Comparison of ENCODE assay signal across 14 cellular contexts in genomic region chr7:978416-979091, GRCh38. TPM values are rescaled to one million over a fixed set of nuclear protein-coding genes. Genes with fewer than 3 reads are reported as not detected.
DNase-seq lines count a peak whose midpoint lies in the region; ATAC-seq and TF ChIP-seq lines count a peak whose summit lies in the region.
"Had no signal": no experiment of that assay in that cellular context is flagged by ENCODE, and none has a peak within 500 bp of the region (broad histone marks: within the 10 kb centered on the region; RNA-seq: fewer than 3 reads in every experiment).

No MANE protein-coding gene starts in this region.

- no peaks in the 10 kb centered on the region for H3K36me3 Mint-ChIP-seq in type B pancreatic cell

- H3K9me2 ChIP-seq in Loucy (replicated peaks; ENCODE audit: low read depth, low read length) = no peaks in the 10 kb centered on the region

- H3K4me3 ChIP-seq in Loucy (ENCODE audit: low read length, poor library complexity, severe bottlenecking) = no peak overlapping the region
- no peak overlapping the region for H3K4me3 ChIP-seq in muscle layer of duodenum (ENCODE audit: low read depth in 1 of 2, low read length in 2 of 2)
- H3K4me3 ChIP-seq: HAP-1, SK-N-MC had no signal

- ATAC-seq in HG02759 (IDR thresholded peaks at IDR 0.05; ENCODE audit: unreplicated experiment) = no peak
- ATAC-seq: PC-3 had no signal

- peak overlapping the region; percentile 71 for H3K9ac ChIP-seq in Loucy (ENCODE audit: low read depth, low read length, poor library complexity, severe bottlenecking)

- H3K4me3 Mint-ChIP-seq in type B pancreatic cell = no peak overlapping the region

- H3K36me3 ChIP-seq in Loucy (ENCODE audit: insufficient read depth, low read length) = no peaks in the 10 kb centered on the region
- peaks cover 0 to 3% of the 10 kb centered on the region in 2 donors for H3K36me3 ChIP-seq in muscle layer of duodenum (ENCODE audit: control insufficient read depth in 1 of 2, insufficient read depth in 2 of 2, low read length in 2 of 2)

- no peak for TF ChIP-seq CTCF in Loucy (conservative IDR thresholded peaks at IDR 0.05; ENCODE audit: low read length)
- no peak for TF ChIP-seq CTCF in type B pancreatic cell (conservative IDR thresholded peaks at IDR 0.05)

- H3K9me3 ChIP-seq in Loucy (ENCODE audit: insufficient read depth, low read depth, low read length) (no peaks in the 10 kb centered on the region), muscle layer of duodenum (ENCODE audit: control insufficient read depth in 1 of 2, low read length in 2 of 2) (no peaks in the 10 kb centered on the region)
- H3K9me3 ChIP-seq: HAP-1 had no signal

- no peaks in the 10 kb centered on the region for H3K9me3 Mint-ChIP-seq in type B pancreatic cell

- peaks cover 15% of the 10 kb centered on the region for H3K4me1 Mint-ChIP-seq in type B pancreatic cell (ENCODE audit: unreplicated experiment)

- H3F3A ChIP-seq in Loucy (ENCODE audit: low read depth) = peaks cover 4% of the 10 kb centered on the region; the same call in 1 of the 2 replicates

- H2AFZ ChIP-seq in Loucy (ENCODE audit: low read length) = no peak overlapping the region

- DNase-seq in caudate nucleus (lab: John Stamatoyannopoulos, UW) = no peak
- DNase-seq in type B pancreatic cell (ENCODE audit: extremely low spot score, unreplicated experiment) = no peak
- DNase-seq in HUDEP-2 (lab: John Stamatoyannopoulos, UW; ENCODE audit: unreplicated experiment in 76 of 76) = no peak
- DNase-seq in SW 1271 (lab: John Stamatoyannopoulos, UW) = no peak
- DNase-seq: EL, NCI-H1048, NCI-H226, PC-3 had no signal

- peaks cover 14% of the 10 kb centered on the region for H4K20me1 ChIP-seq in Loucy (ENCODE audit: insufficient read depth, low read length, poor library complexity, severe bottlenecking)

- H3K27me3 Mint-ChIP-seq in type B pancreatic cell = no peaks in the 10 kb centered on the region

- H3K4me1 ChIP-seq in Loucy (ENCODE audit: insufficient read depth, low read length, poor library complexity, severe bottlenecking) = peaks cover 54% of the 10 kb centered on the region
- peaks cover 0 to 17% of the 10 kb centered on the region in 2 donors for H3K4me1 ChIP-seq in muscle layer of duodenum (ENCODE audit: control insufficient read depth in 1 of 2, insufficient read depth in 2 of 2, low read length in 2 of 2)

- peak overlapping the region; percentile 84 for H3K27ac Mint-ChIP-seq in type B pancreatic cell

- H3K79me2 ChIP-seq in Loucy (ENCODE audit: insufficient read depth, low read length) = peaks cover 18% of the 10 kb centered on the region

- H3K27ac ChIP-seq in caudate nucleus (ENCODE audit: low read depth, low read length) = peak overlapping the region; percentile 97
- peak overlapping the region; percentile 39 for H3K27ac ChIP-seq in muscle layer of duodenum (ENCODE audit: low read length)

- H3K27me3 ChIP-seq in Loucy (ENCODE audit: insufficient read depth, low read length, poor library complexity, severe bottlenecking) = no peaks in the 10 kb centered on the region
- no peaks in the 10 kb centered on the region for H3K27me3 ChIP-seq in muscle layer of duodenum (ENCODE audit: low read depth, low read length)

- H3K4me2 ChIP-seq in Loucy (ENCODE audit: low read depth, low read length, poor library complexity, severe bottlenecking) = peak overlapping the region; percentile 54

RNA-seq across cellular contexts. Expression of gene COX19, which starts 3.2 kb away (rescaled TPM):
- 14.8 and 15.4 TPM in 2 replicates for total RNA-seq in type B pancreatic cell (ENCODE audit: low replicate concordance)

RNA-seq across cellular contexts. Expression of gene CYP2W1, which starts 4.4 kb away (rescaled TPM):
- 13.6 and 15.3 TPM in 2 replicates for total RNA-seq in type B pancreatic cell (ENCODE audit: low replicate concordance)
- total RNA-seq: M059J, PC-3 had no signal

RNA-seq across cellular contexts. Expression of gene ADAP1, which starts 24.1 kb away (rescaled TPM):
- total RNA-seq in type B pancreatic cell (ENCODE audit: low replicate concordance) = 15.7 and 18.1 TPM in 2 replicates
